Comparison of ENCODE assay signal across 8 cellular contexts in the genomic region with DNA sequence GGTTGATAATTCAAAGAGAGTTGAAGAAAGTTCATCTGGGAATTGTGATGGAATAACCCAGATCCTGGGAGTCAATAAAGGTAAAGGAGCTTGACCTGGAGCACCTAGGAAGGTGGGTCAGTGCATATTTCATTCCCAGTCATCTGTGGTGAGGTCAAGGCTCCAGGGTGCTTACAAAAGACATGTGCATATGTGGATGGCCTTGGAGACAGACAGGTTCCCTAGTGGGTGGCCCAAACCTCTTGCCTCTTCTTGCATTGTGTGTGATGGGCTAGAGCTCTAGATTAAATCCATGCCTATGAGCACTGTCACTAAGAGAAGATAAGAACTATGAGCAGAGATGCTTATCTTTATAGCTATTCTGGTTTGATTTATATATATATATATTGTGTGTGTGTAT.
"Had no signal": no experiment of that assay in that cellular context is flagged by ENCODE, and none has a peak within 500 bp of the region (broad histone marks: within the 10 kb centered on the region; RNA-seq: fewer than 3 reads in every experiment).

No MANE protein-coding gene starts in this region.

- ATAC-seq: GM23338, K562 had no signal

- H3K27ac Mint-ChIP-seq: GM23338, H9 had no signal

- FAIRE-seq: H1, H54, K562 had no signal

- H3K4me3 ChIP-seq: GM23338, K562 had no signal

- H3K9me3 Mint-ChIP-seq: GM23338, H9 had no signal

- DNase-seq: H9, HCEC 1CT, IMR-90, KG1 had no signal

- H3K4me3 Mint-ChIP-seq: GM23338, H9 had no signal

- H3K4me2 ChIP-seq: GM23338 had no signal
